Comparison of ENCODE assay signal across 9 cellular contexts in the genomic region with DNA sequence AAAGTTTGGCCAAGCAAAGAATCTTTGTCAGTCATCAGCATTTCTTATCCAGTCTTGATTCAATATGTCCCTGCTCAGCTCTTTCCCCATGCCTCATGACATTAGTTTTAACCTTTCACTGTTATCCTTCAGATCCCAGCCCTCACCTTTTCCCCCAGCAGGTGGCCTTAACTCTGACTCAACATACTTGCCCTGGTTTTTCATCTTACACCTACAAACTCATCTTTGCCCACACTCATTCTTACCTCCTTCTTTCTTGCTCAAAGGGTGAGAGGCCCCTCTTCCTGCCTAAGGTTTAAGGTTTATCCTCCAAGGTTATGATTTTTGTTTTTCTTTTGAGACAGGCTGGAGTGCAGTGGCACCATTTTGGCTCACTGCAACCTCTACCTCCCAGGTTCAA. TPM values are rescaled to one million over a fixed set of nuclear protein-coding genes. Genes with fewer than 3 reads are reported as not detected.
"Had no signal": no experiment of that assay in that cellular context is flagged by ENCODE, and none has a peak within 500 bp of the region (broad histone marks: within the 10 kb centered on the region; RNA-seq: fewer than 3 reads in every experiment).

No MANE protein-coding gene starts in this region.

- H3K4me3 Mint-ChIP-seq: neural progenitor cell had no signal

- H3K36me3 Mint-ChIP-seq: neural progenitor cell had no signal

- ATAC-seq: gastroesophageal sphincter, left ventricle myocardium superior, pancreas had no signal

- DNase-seq: left ventricle myocardium superior, pancreas, substantia nigra had no signal

- H3K27ac Mint-ChIP-seq: neural progenitor cell had no signal

RNA-seq across cellular contexts. Expression of gene SMIM43, which starts 57.6 kb away (rescaled TPM):
- total RNA-seq: cardiac muscle cell; kidney epithelial cell; left ventricle myocardium superior; mesenteric fat pad; pancreas; T-helper 2 cell treated with Interferon-gamma antibody and Interleukin-4, amounts not matched to agents 100 ng/mL and 5 ng/mL, for 36 hours had no signal
